ENCODE assay signal across 13 cellular contexts in the genomic region with DNA sequence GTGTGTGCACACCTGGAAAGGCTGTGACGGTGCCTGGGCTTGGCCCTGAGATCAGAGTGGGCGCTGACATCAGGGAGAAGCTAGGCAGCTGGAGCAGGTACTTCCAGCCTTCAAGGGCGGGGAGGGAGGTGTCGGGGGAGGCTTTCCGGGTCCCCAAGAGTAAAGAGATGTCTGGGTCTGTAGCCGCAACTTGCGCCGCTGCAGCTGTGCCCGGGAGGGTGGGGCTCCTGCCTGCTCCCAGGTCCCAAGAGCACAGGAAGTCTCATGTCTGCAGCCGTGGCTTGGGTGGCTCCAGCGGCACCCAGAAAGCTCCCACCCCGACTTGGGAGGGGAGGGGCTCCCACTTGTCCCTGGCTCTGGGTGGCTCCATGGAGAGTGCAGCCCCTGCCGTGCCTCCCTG.
DNase-seq lines count a peak whose midpoint lies in the region; ATAC-seq and TF ChIP-seq lines count a peak whose summit lies in the region.
"Had no signal": no experiment of that assay in that cellular context is flagged by ENCODE, and none has a peak within 500 bp of the region (broad histone marks: within the 10 kb centered on the region; RNA-seq: fewer than 3 reads in every experiment).

No MANE protein-coding gene starts in this region.

- H3K27me3 ChIP-seq in DND-41 (ENCODE audit: insufficient read depth, low read length, poor library complexity) (peaks cover 3% of the 10 kb centered on the region), adrenal gland (peaks cover 38% of the 10 kb centered on the region), foreskin keratinocyte (peaks cover 46% of the 10 kb centered on the region)
- H3K27me3 ChIP-seq: ascending aorta, upper lobe of left lung had no signal

- peak; percentile 62 for DNase-seq in activated CD4-positive, alpha-beta T cell treated with anti-CD3 and anti-CD28 coated beads, Interleukin-2, amount 10 ng/mL, durations not matched to agents 24 days and 14 days
- no peak for DNase-seq in activated CD4-positive, alpha-beta T cell treated with anti-CD3 and anti-CD28 coated beads for 1 hour
- DNase-seq in DND-41: peak; percentile 83
- peak; percentile 2 for DNase-seq in T-helper 22 cell (ENCODE audit: low read depth)
- DNase-seq in effector CD4-positive, alpha-beta T cell: peak; percentile 4
- DNase-seq in adrenal gland: no peak
- DNase-seq in AG20443 (ENCODE audit: low spot score): no peak
- no peak for DNase-seq in foreskin keratinocyte
- DNase-seq: stimulated activated naive B cell treated with anti-CD40 and anti-IgM and Interleukin-4, amounts not matched to agents 10 μg/mL and 1 μg/mL and 100 μg/mL, for 72 hours had no signal

- H3K27ac ChIP-seq in DND-41 (ENCODE audit: low read length): no peak overlapping the region
- H3K27ac ChIP-seq in adrenal gland: no peak overlapping the region
- no peak overlapping the region for H3K27ac ChIP-seq in foreskin keratinocyte
- H3K27ac ChIP-seq: ascending aorta, upper lobe of left lung, VCaP had no signal

- H3K36me3 ChIP-seq in DND-41 (ENCODE audit: insufficient read depth, low read length) (no peaks in the 10 kb centered on the region), adrenal gland (replicated peaks in 1 of 2) (no peaks in the 10 kb centered on the region)
- H3K36me3 ChIP-seq: ascending aorta, upper lobe of left lung had no signal

- no peak for TF ChIP-seq POLR2A in adrenal gland (IDR thresholded peaks at IDR 0.05)

- H3K4me1 ChIP-seq in DND-41 (ENCODE audit: insufficient read depth, low read length): peaks cover 24% of the 10 kb centered on the region
- H3K4me1 ChIP-seq in adrenal gland (replicated peaks in 1 of 2): no peaks in the 10 kb centered on the region
- H3K4me1 ChIP-seq in foreskin keratinocyte: no peaks in the 10 kb centered on the region
- H3K4me1 ChIP-seq: ascending aorta, upper lobe of left lung had no signal

- H3K36me3 Mint-ChIP-seq in activated CD4-positive, alpha-beta T cell treated with anti-CD3 and anti-CD28 coated beads, Interleukin-2, amount 10 ng/mL, durations not matched to agents 24 days and 14 days (ENCODE audit: low read depth): no peaks in the 10 kb centered on the region
- H3K36me3 Mint-ChIP-seq: stimulated activated naive B cell treated with anti-CD40 and anti-IgM and Interleukin-4, amounts not matched to agents 10 μg/mL and 1 μg/mL and 100 μg/mL, for 72 hours had no signal

- no peak overlapping the region for H3K9ac ChIP-seq in DND-41 (ENCODE audit: low read depth, low read length)

- no peaks in the 10 kb centered on the region for H3K9me3 Mint-ChIP-seq in activated CD4-positive, alpha-beta T cell treated with anti-CD3 and anti-CD28 coated beads, Interleukin-2, amount 10 ng/mL, durations not matched to agents 24 days and 14 days
- H3K9me3 Mint-ChIP-seq: neural crest cell; stimulated activated naive B cell treated with anti-CD40 and anti-IgM and Interleukin-4, amounts not matched to agents 10 μg/mL and 1 μg/mL and 100 μg/mL, for 72 hours had no signal

- peak overlapping the region; percentile 57 for H3K4me2 ChIP-seq in DND-41 (ENCODE audit: insufficient read depth, low read length)

- no peaks in the 10 kb centered on the region for H4K20me1 ChIP-seq in DND-41 (ENCODE audit: insufficient read depth, low read length)

- H3K9me3 ChIP-seq in DND-41 (ENCODE audit: insufficient read depth, low read length, severe bottlenecking): no peaks in the 10 kb centered on the region
- H3K9me3 ChIP-seq in adrenal gland (replicated peaks in 1 of 3): no peaks in the 10 kb centered on the region
- H3K9me3 ChIP-seq: ascending aorta, upper lobe of left lung had no signal

- no peak overlapping the region for H2AFZ ChIP-seq in DND-41 (ENCODE audit: low read depth, low read length)

- peak; percentile 94 for ATAC-seq in DND-41 (ENCODE audit: insufficient read depth, low read depth)
- ATAC-seq in foreskin keratinocyte: no peak
- ATAC-seq: stimulated activated naive B cell treated with anti-CD40 and anti-IgM and Interleukin-4, amounts not matched to agents 10 μg/mL and 1 μg/mL and 100 μg/mL, for 72 hours had no signal

- intact Hi-C loops in activated CD4-positive, alpha-beta T cell treated with anti-CD3 and anti-CD28 coated beads, Interleukin-2, amount 10 ng/mL, durations not matched to agents 24 days and 14 days (cut with micrococcal nuclease): no loop called here
- intact Hi-C loops in adrenal gland (cut with DNase I): no loop called here

- TF ChIP-seq CTCF in DND-41 (IDR thresholded peaks at IDR 0.05; ENCODE audit: borderline replicate concordance, extremely low read depth, low read length, poor library complexity, severe bottlenecking) (no peak), adrenal gland (IDR thresholded peaks at IDR 0.05) (no peak), foreskin keratinocyte (conservative IDR thresholded peaks at IDR 0.05) (no peak)

- H3K79me2 ChIP-seq in DND-41 (ENCODE audit: insufficient read depth, low read length): no peaks in the 10 kb centered on the region

- peak overlapping the region; percentile 48 for H3K4me3 Mint-ChIP-seq in activated CD4-positive, alpha-beta T cell treated with anti-CD3 and anti-CD28 coated beads, Interleukin-2, amount 10 ng/mL, durations not matched to agents 24 days and 14 days
- H3K4me3 Mint-ChIP-seq: neural crest cell; stimulated activated naive B cell treated with anti-CD40 and anti-IgM and Interleukin-4, amounts not matched to agents 10 μg/mL and 1 μg/mL and 100 μg/mL, for 72 hours had no signal

- H3K27me3 Mint-ChIP-seq in activated CD4-positive, alpha-beta T cell treated with anti-CD3 and anti-CD28 coated beads, Interleukin-2, amount 10 ng/mL, durations not matched to agents 24 days and 14 days: peaks cover 25% of the 10 kb centered on the region

- WGBS in adrenal gland, 4 donors: 66 to 88% (median 77%) methylated on average over 6 to 13 of the region's 13 CpGs

- no peak overlapping the region for H3K27ac Mint-ChIP-seq in activated CD4-positive, alpha-beta T cell treated with anti-CD3 and anti-CD28 coated beads, Interleukin-2, amount 10 ng/mL, durations not matched to agents 24 days and 14 days
- H3K27ac Mint-ChIP-seq: stimulated activated naive B cell treated with anti-CD40 and anti-IgM and Interleukin-4, amounts not matched to agents 10 μg/mL and 1 μg/mL and 100 μg/mL, for 72 hours had no signal

- H3K4me3 ChIP-seq in DND-41 (ENCODE audit: low read depth in 1 of 2, low read length in 2 of 2) (0 out of 4 replicates have a peak overlapping the region, but pooled peaks of 1 of the 2 experiments have one; percentile 20), adrenal gland (no peak overlapping the region)
- H3K4me3 ChIP-seq: ascending aorta, upper lobe of left lung had no signal

- peaks cover 30% of the 10 kb centered on the region for H3K4me1 Mint-ChIP-seq in activated CD4-positive, alpha-beta T cell treated with anti-CD3 and anti-CD28 coated beads, Interleukin-2, amount 10 ng/mL, durations not matched to agents 24 days and 14 days

Comparison
In these comparisons a context has a peak if more than half of its experiments do, and no peak if none do; other contexts are left out.
1. DNase-seq: peak in activated CD4-positive, alpha-beta T cell treated with anti-CD3 and anti-CD28 coated beads, Interleukin-2, amount 10 ng/mL, durations not matched to agents 24 days and 14 days (single experiment), DND-41 (single experiment), T-helper 22 cell (single experiment) and effector CD4-positive, alpha-beta T cell (single experiment); none in activated CD4-positive, alpha-beta T cell treated with anti-CD3 and anti-CD28 coated beads for 1 hour (single experiment), adrenal gland (0 of 7), AG20443 (single experiment) and foreskin keratinocyte (0 of 2).